ENCODE assay signal across 9 cellular contexts in the genomic region with DNA sequence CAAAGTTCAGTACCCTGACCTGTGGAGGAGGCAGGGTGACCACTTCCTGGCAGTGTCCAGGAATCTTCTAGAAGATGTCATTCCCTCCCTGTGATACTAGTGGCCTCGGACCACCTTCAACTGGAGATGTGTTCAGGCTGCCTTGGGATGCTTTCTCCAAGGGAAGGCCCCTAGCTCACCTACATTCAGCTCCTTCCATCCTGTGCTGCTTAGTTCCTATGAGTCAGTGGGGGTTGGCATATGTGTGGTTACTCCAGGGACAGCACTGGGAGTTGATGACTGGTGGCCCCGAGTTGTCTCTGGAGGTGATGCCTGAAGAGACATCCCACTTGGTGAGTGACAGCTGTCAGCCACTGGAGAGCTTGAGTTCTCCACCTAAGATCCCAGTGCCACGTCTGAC.
"Had no signal": no experiment of that assay in that cellular context is flagged by ENCODE, and none has a peak within 500 bp of the region (broad histone marks: within the 10 kb centered on the region; RNA-seq: fewer than 3 reads in every experiment).

No MANE protein-coding gene starts in this region.

- H3K9me3 ChIP-seq: HAP-1 had no signal

- FAIRE-seq: H1, H54, HepG2 had no signal

- H3K27ac ChIP-seq: HL-60 had no signal

- H3K4me1 ChIP-seq: HAP-1 had no signal

- H3K4me3 ChIP-seq: GM23338, HAP-1 had no signal

- H3K36me3 ChIP-seq: HAP-1 had no signal

- DNase-seq: HFFc6, KBM-7 had no signal

- ATAC-seq: GM23338, HCT116, HepG2 had no signal
